ENCODE assay signal across 8 cellular contexts in genomic region chr1:235015291-235015990, GRCh38.
A peak's percentile ranks its signal among the peaks of the same experiment; 100 is the strongest.
DNase-seq lines count a peak whose midpoint lies in the region; ATAC-seq and TF ChIP-seq lines count a peak whose summit lies in the region.

No MANE protein-coding gene starts in this region.

- H3K9me3 ChIP-seq in hepatocyte (ENCODE audit: low read depth) (no peaks in the 10 kb centered on the region), sigmoid colon (no peaks in the 10 kb centered on the region)

- peak; percentile 71 for DNase-seq in activated CD4-positive, alpha-beta T cell treated with anti-CD3 and anti-CD28 coated beads for 48 hours
- no peak for DNase-seq in activated CD4-positive, alpha-beta T cell treated with anti-CD3 and anti-CD28 coated beads, Interleukin-2, amount 50 U/mL, for 4 hours
- no peak for DNase-seq in hepatocyte (ENCODE audit: low spot score)
- no peak for DNase-seq in NCI-H2196 (lab: John Stamatoyannopoulos, UW; ENCODE audit: unreplicated experiment)
- DNase-seq in sigmoid colon: no peak

- H3K79me2 ChIP-seq in hepatocyte: no peaks in the 10 kb centered on the region

- H3K36me3 Mint-ChIP-seq in activated naive CD4-positive, alpha-beta T cell treated with anti-CD3 and anti-CD28 coated beads, Interleukin-2, amount 50 U/mL, for 24 hours: peaks cover 5% of the 10 kb centered on the region
- H3K36me3 Mint-ChIP-seq in stimulated activated memory B cell treated with anti-CD40 and anti-IgM and Interleukin-4, amounts not matched to agents 10 μg/mL and 1 μg/mL and 100 μg/mL, for 72 hours: no peaks in the 10 kb centered on the region

- H3K4me1 Mint-ChIP-seq in activated naive CD4-positive, alpha-beta T cell treated with anti-CD3 and anti-CD28 coated beads, Interleukin-2, amount 50 U/mL, for 24 hours: peaks cover 88% of the 10 kb centered on the region
- peaks cover 95% of the 10 kb centered on the region for H3K4me1 Mint-ChIP-seq in stimulated activated memory B cell treated with anti-CD40 and anti-IgM and Interleukin-4, amounts not matched to agents 10 μg/mL and 1 μg/mL and 100 μg/mL, for 72 hours

- WGBS in hepatocyte (ENCODE audit: low lambda C conversion rate, missing lambda C conversion rate): 93% methylated on average over 6 of the region's 6 CpGs
- 75 to 90% methylated on average over 6 of the region's 6 CpGs for WGBS in sigmoid colon, 2 donors

- H3K4me1 ChIP-seq in hepatocyte (ENCODE audit: insufficient read depth) (no peaks in the 10 kb centered on the region), sigmoid colon (peaks cover 0 to 5% (median 0%) of the 10 kb centered on the region in 4 donors)

- no peaks in the 10 kb centered on the region for H4K20me1 ChIP-seq in hepatocyte (ENCODE audit: insufficient read depth, poor library complexity, severe bottlenecking)

- intact Hi-C loops in sigmoid colon (cut with DNase I): no loop called here

- H3K4me3 ChIP-seq in hepatocyte: no peak overlapping the region
- no peak overlapping the region for H3K4me3 ChIP-seq in sigmoid colon

- peak; percentile 25 for ATAC-seq in HG03103 (IDR thresholded peaks at IDR 0.05; ENCODE audit: low read depth, unreplicated experiment)
- ATAC-seq in stimulated activated memory B cell treated with anti-CD40 and anti-IgM and Interleukin-4, amounts not matched to agents 10 μg/mL and 1 μg/mL and 100 μg/mL, for 72 hours: peak; percentile 68

- TF ChIP-seq EP300 in sigmoid colon (IDR thresholded peaks at IDR 0.05): no peak

- no peaks in the 10 kb centered on the region for H3K9me2 ChIP-seq in hepatocyte (replicated peaks; ENCODE audit: insufficient read depth)

- peak overlapping the region; percentile 97 for H3K27ac Mint-ChIP-seq in activated naive CD4-positive, alpha-beta T cell treated with anti-CD3 and anti-CD28 coated beads, Interleukin-2, amount 50 U/mL, for 24 hours
- H3K27ac Mint-ChIP-seq in stimulated activated memory B cell treated with anti-CD40 and anti-IgM and Interleukin-4, amounts not matched to agents 10 μg/mL and 1 μg/mL and 100 μg/mL, for 72 hours: peak overlapping the region; percentile 99

- H3K27ac ChIP-seq in hepatocyte (no peak overlapping the region), sigmoid colon (no peak overlapping the region)

- H2AFZ ChIP-seq in hepatocyte: no peak overlapping the region

- peaks cover 14% of the 10 kb centered on the region for H3K9me3 Mint-ChIP-seq in activated naive CD4-positive, alpha-beta T cell treated with anti-CD3 and anti-CD28 coated beads, Interleukin-2, amount 50 U/mL, for 24 hours
- no peaks in the 10 kb centered on the region for H3K9me3 Mint-ChIP-seq in stimulated activated memory B cell treated with anti-CD40 and anti-IgM and Interleukin-4, amounts not matched to agents 10 μg/mL and 1 μg/mL and 100 μg/mL, for 72 hours

- no peak for TF ChIP-seq POLR2A in sigmoid colon (IDR thresholded peaks at IDR 0.05)

- no peak overlapping the region for H3K4me2 ChIP-seq in hepatocyte

- H3K36me3 ChIP-seq in hepatocyte (replicated peaks; ENCODE audit: insufficient read depth, low read depth) (no peaks in the 10 kb centered on the region), sigmoid colon (no peaks in the 10 kb centered on the region)

- TF ChIP-seq CTCF in hepatocyte (IDR thresholded peaks at IDR 0.05; ENCODE audit: poor library complexity): no peak
- TF ChIP-seq CTCF in sigmoid colon (IDR thresholded peaks at IDR 0.05): no peak

- H3K4me3 Mint-ChIP-seq in activated naive CD4-positive, alpha-beta T cell treated with anti-CD3 and anti-CD28 coated beads, Interleukin-2, amount 50 U/mL, for 24 hours: peak overlapping the region; percentile 51
- no peak overlapping the region for H3K4me3 Mint-ChIP-seq in stimulated activated memory B cell treated with anti-CD40 and anti-IgM and Interleukin-4, amounts not matched to agents 10 μg/mL and 1 μg/mL and 100 μg/mL, for 72 hours

- H3K27me3 ChIP-seq in hepatocyte (no peaks in the 10 kb centered on the region), sigmoid colon (no peaks in the 10 kb centered on the region)

- H3K27me3 Mint-ChIP-seq in activated naive CD4-positive, alpha-beta T cell treated with anti-CD3 and anti-CD28 coated beads, Interleukin-2, amount 50 U/mL, for 24 hours: no peaks in the 10 kb centered on the region
- no peaks in the 10 kb centered on the region for H3K27me3 Mint-ChIP-seq in stimulated activated memory B cell treated with anti-CD40 and anti-IgM and Interleukin-4, amounts not matched to agents 10 μg/mL and 1 μg/mL and 100 μg/mL, for 72 hours
